In the genomic region with DNA sequence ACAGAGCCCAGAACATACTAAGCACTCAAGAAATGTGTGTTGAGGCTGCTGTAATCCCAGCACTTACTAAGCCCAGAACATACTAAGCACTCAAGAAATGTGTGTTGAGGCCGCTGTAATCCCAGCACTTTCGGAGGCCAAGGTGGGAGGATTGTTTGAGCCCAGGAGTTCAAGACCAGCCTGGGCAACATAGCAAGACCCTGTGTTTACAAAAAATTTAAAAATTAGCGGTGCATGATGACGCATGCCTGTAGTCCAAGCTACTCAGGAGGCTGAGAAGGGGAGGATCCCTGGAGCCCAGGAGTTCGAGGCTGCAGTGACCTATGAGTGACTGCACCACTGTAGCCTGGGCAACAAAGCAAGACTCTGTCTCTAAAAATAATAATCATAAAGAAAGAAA, we compare ENCODE assay signal across 19 cellular contexts.
"Had no signal": no experiment of that assay in that cellular context is flagged by ENCODE, and none has a peak within 500 bp of the region (broad histone marks: within the 10 kb centered on the region; RNA-seq: fewer than 3 reads in every experiment).

No MANE protein-coding gene starts in this region.

- H3K27ac ChIP-seq: foreskin keratinocyte, lower lobe of right lung, psoas muscle, spleen, tibial artery, uterus had no signal

- H3K36me3 ChIP-seq: left ventricle myocardium inferior, lower lobe of right lung, spleen, tibial artery, upper lobe of left lung, uterus had no signal

- DNase-seq: dermis blood vessel endothelial cell; effector CD4-positive, alpha-beta T cell; endodermal cell; erythroblast; foreskin keratinocyte; kidney; left cardiac atrium; left ventricle myocardium inferior; lower lobe of right lung; natural killer cell; psoas muscle; retina; spleen; stimulated activated CD4-positive, alpha-beta T cell treated with anti-CD3 and anti-CD28 coated beads, Interleukin-15, amount 100 ng/mL, for 24 hours; stimulated activated CD4-positive, alpha-beta T cell treated with anti-CD3 and anti-CD28 coated beads, Interleukin-1b, Interleukin-23, amount 100 ng/mL, for 48 hours; stimulated activated CD4-positive, alpha-beta T cell treated with anti-CD3 and anti-CD28 coated beads, Interleukin-4, amount 100 ng/mL, for 24 hours; tibial artery; uterus had no signal

- H3K4me1 ChIP-seq: foreskin keratinocyte, psoas muscle had no signal

- H3K9me3 ChIP-seq: left ventricle myocardium inferior, lower lobe of right lung, psoas muscle, spleen, tibial artery, upper lobe of left lung, uterus had no signal

- H3K27me3 ChIP-seq: upper lobe of left lung, uterus had no signal

- H3K4me3 ChIP-seq: left ventricle myocardium inferior, lower lobe of right lung, psoas muscle, spleen, tibial artery, upper lobe of left lung, uterus had no signal
